Comparison of ENCODE assay signal across 20 cellular contexts in genomic region chr2:88283886-88284511, GRCh38.
A peak's percentile ranks its signal among the peaks of the same experiment; 100 is the strongest.
DNase-seq lines count a peak whose midpoint lies in the region; ATAC-seq and TF ChIP-seq lines count a peak whose summit lies in the region.
"Had no signal": no experiment of that assay in that cellular context is flagged by ENCODE, and none has a peak within 500 bp of the region (broad histone marks: within the 10 kb centered on the region; RNA-seq: fewer than 3 reads in every experiment).

No MANE protein-coding gene starts in this region.

- no peak overlapping the region for H3K4ac ChIP-seq in H9 (ENCODE audit: low read depth, low read length)

- H3K23ac ChIP-seq in H9 (ENCODE audit: insufficient read length, low read depth, low read length) = no peak overlapping the region

- no peaks in the 10 kb centered on the region for H3K27me3 ChIP-seq in H9 (ENCODE audit: insufficient read depth, low read length)

- no peak overlapping the region for H2AK5ac ChIP-seq in H9 (ENCODE audit: insufficient read length, low read length)

- no peak overlapping the region for H4K8ac ChIP-seq in H9 (replicated peaks; ENCODE audit: insufficient read length, low read depth, low read length)

- POLR2A ChIA-PET in T-cell (lab: Charles Lee) = interaction anchor here in 1 of 2 donors (0.7 kb wide), 1 partner anchor 127 kb away, joined by 12 read pairs; no protein-coding TSS in a partner anchor

- H3K18ac ChIP-seq in H9 (ENCODE audit: insufficient read length, low read depth, low read length) = no peak overlapping the region

- DNase-seq in ELF-1 (ENCODE audit: low read depth, low spot score) (peak; percentile 58), H9 (peak; percentile 43), left kidney (ENCODE audit: low read depth, low spot score) (peak; percentile 8), retina (peak; percentile 25), KBM-7 (no peak), T-cell (no peak)
- no peak for DNase-seq in activated T-cell treated with anti-CD3 and anti-CD28 coated beads, Interleukin-2, amount 50 U/mL, for 72 hours
- no peak for DNase-seq in activated CD4-positive, alpha-beta T cell treated with anti-CD3 and anti-CD28 coated beads for 1 hour
- DNase-seq: CD4-positive, CD25-positive, alpha-beta regulatory T cell; CD8-positive, alpha-beta memory T cell; COR-L47; DMS 273 treated with DMSO at 0.1 percent for 48 hours; DMS53; DND-41; EL; GOT3; HCEC 1CT had no signal

- H3K27me3 Mint-ChIP-seq in H9 (ENCODE audit: low read depth) (no peaks in the 10 kb centered on the region; the same call in 1 of the 2 replicates), T-cell (peaks cover 7 to 24% of the 10 kb centered on the region in 2 donors)
- H3K27me3 Mint-ChIP-seq in activated T-cell treated with anti-CD3 and anti-CD28 coated beads, Interleukin-2, amount 50 U/mL, for 72 hours (ENCODE audit: low read depth) = peaks cover 19% of the 10 kb centered on the region

- no peak for ATAC-seq in T-cell (replicated peaks in 1 of 4)
- no peak for ATAC-seq in activated T-cell treated with anti-CD3 and anti-CD28 coated beads, Interleukin-2, amount 50 U/mL, for 72 hours (replicated peaks in 1 of 2)

- H3K4me2 ChIP-seq in H9 (ENCODE audit: insufficient read depth, insufficient read length, low read length) = no peak overlapping the region

- no peaks in the 10 kb centered on the region for H3K79me1 ChIP-seq in H9 (ENCODE audit: insufficient read depth, low read depth, low read length, poor library complexity, severe bottlenecking)

- H3K56ac ChIP-seq in H9 (ENCODE audit: insufficient read length, low read depth, low read length) = no peak overlapping the region

- H4K5ac ChIP-seq in H9 (ENCODE audit: insufficient read length, low read depth, low read length) = no peak overlapping the region

- H3K9me3 ChIP-seq in H9 (ENCODE audit: control insufficient read depth, low read depth, low read length) = no peaks in the 10 kb centered on the region

- H3T11ph ChIP-seq in H9 (ENCODE audit: low read length) = no peak overlapping the region

- H3K9me3 Mint-ChIP-seq in H9 (peaks cover 0 to 3% of the 10 kb centered on the region in 2 experiments; a peak in 2 of 5 replicates), T-cell (no peaks in the 10 kb centered on the region)
- H3K9me3 Mint-ChIP-seq in activated T-cell treated with anti-CD3 and anti-CD28 coated beads, Interleukin-2, amount 50 U/mL, for 72 hours = no peaks in the 10 kb centered on the region
- H3K9me3 Mint-ChIP-seq: CD4-positive, CD25-positive, alpha-beta regulatory T cell; CD8-positive, alpha-beta memory T cell had no signal

- H3K9ac ChIP-seq in H9 (ENCODE audit: extremely low read depth, insufficient read length, low read length) = no peak overlapping the region
- H3K9ac ChIP-seq: BLaER1 treated with 17β-estradiol and CSF1 and Interleukin-3, amounts not matched to agents 10 nM and 100 nM had no signal

- H3K79me2 ChIP-seq in H9 (ENCODE audit: insufficient read depth, low read length) = no peaks in the 10 kb centered on the region

- no peaks in the 10 kb centered on the region for H4K20me1 ChIP-seq in H9 (ENCODE audit: control insufficient read depth, insufficient read depth, insufficient read length)
- H4K20me1 ChIP-seq: BLaER1 treated with 17β-estradiol and CSF1 and Interleukin-3, amounts not matched to agents 10 nM and 100 nM had no signal

- CTCF ChIA-PET in T-cell (lab: Charles Lee) = no interaction called here

- H3K4me3 Mint-ChIP-seq in H9 (no peak overlapping the region), T-cell (no peak overlapping the region)
- H3K4me3 Mint-ChIP-seq in activated T-cell treated with anti-CD3 and anti-CD28 coated beads, Interleukin-2, amount 50 U/mL, for 72 hours = no peak overlapping the region
- H3K4me3 Mint-ChIP-seq: B cell; CD4-positive, CD25-positive, alpha-beta regulatory T cell had no signal

- H2BK12ac ChIP-seq in H9 (ENCODE audit: insufficient read length, low read depth, low read length) = no peak overlapping the region

- in situ Hi-C loops in KBM-7 (cut with MboI; ENCODE audit: low pct_unique_long_range_greater_than_20kb, low sequenced_read_pairs) = no loop called here

- H3K23me2 ChIP-seq in H9 (ENCODE audit: insufficient read length, low read depth, low read length, poor library complexity, severe bottlenecking) = no peaks in the 10 kb centered on the region

- H3K4me1 Mint-ChIP-seq in H9 (no peaks in the 10 kb centered on the region), T-cell (peaks cover 0 to 4% (median 0%) of the 10 kb centered on the region in 3 donors)
- no peaks in the 10 kb centered on the region for H3K4me1 Mint-ChIP-seq in activated T-cell treated with anti-CD3 and anti-CD28 coated beads, Interleukin-2, amount 50 U/mL, for 72 hours (ENCODE audit: low read depth)
- H3K4me1 Mint-ChIP-seq: B cell; CD4-positive, CD25-positive, alpha-beta regulatory T cell had no signal

- no peak for TF ChIP-seq CTCF in H9 (conservative IDR thresholded peaks at IDR 0.05)

- no peak overlapping the region for H3K27ac ChIP-seq in H9 (ENCODE audit: insufficient read length, low read depth, low read length)
- H3K27ac ChIP-seq: BLaER1 treated with 17β-estradiol and CSF1 and Interleukin-3, amounts not matched to agents 10 nM and 100 nM; HL-60 had no signal

- WGBS in H9 (ENCODE audit: extremely low coverage, insufficient read length, low lambda C conversion rate) = no CpG with 5 or more reads among the region's 42 CpGs

- no peak overlapping the region for H2BK20ac ChIP-seq in H9 (ENCODE audit: low read depth, low read length, poor library complexity, severe bottlenecking)

- H3K14ac ChIP-seq in H9 (ENCODE audit: insufficient read depth, low read length) = no peak overlapping the region

- H2BK120ac ChIP-seq in H9 (ENCODE audit: low read depth, low read length, poor library complexity, severe bottlenecking) = no peak overlapping the region

- H4K91ac ChIP-seq in H9 (ENCODE audit: insufficient read length, low read depth, low read length) = no peak overlapping the region

- H2BK15ac ChIP-seq in H9 (ENCODE audit: low read depth, low read length) = no peak overlapping the region

- H3K4me1 ChIP-seq in H9 (ENCODE audit: insufficient read depth, low read length) = no peaks in the 10 kb centered on the region

- no peak overlapping the region for H2AFZ ChIP-seq in H9 (ENCODE audit: low read length)

- no peak overlapping the region; a peak in 1 of 7 replicates for H3K27ac Mint-ChIP-seq in H9
- no peak overlapping the region for H3K27ac Mint-ChIP-seq in T-cell
- H3K27ac Mint-ChIP-seq in activated T-cell treated with anti-CD3 and anti-CD28 coated beads, Interleukin-2, amount 50 U/mL, for 72 hours = no peak overlapping the region
- H3K27ac Mint-ChIP-seq: B cell; CD4-positive, CD25-positive, alpha-beta regulatory T cell; CD8-positive, alpha-beta memory T cell had no signal

- H2BK5ac ChIP-seq in H9 (ENCODE audit: insufficient read length, low read length) = no peak overlapping the region

- H3K36me3 Mint-ChIP-seq in H9 (ENCODE audit: insufficient read depth in 1 of 3, low read depth in 3 of 3) = no peaks in the 10 kb centered on the region
- no peaks in the 10 kb centered on the region for H3K36me3 Mint-ChIP-seq in T-cell
- H3K36me3 Mint-ChIP-seq in activated T-cell treated with anti-CD3 and anti-CD28 coated beads, Interleukin-2, amount 50 U/mL, for 72 hours (ENCODE audit: insufficient read depth in 2 of 2) = no peaks in the 10 kb centered on the region
- H3K36me3 Mint-ChIP-seq: CD4-positive, CD25-positive, alpha-beta regulatory T cell; CD8-positive, alpha-beta memory T cell had no signal

Comparison
In these comparisons a context has a peak if more than half of its experiments do, and no peak if none do; other contexts are left out.
1. DNase-seq: peak in ELF-1 (single experiment), H9 (single experiment), left kidney (single experiment) and retina (single experiment); none in KBM-7 (single experiment), T-cell (0 of 34), activated T-cell treated with anti-CD3 and anti-CD28 coated beads, Interleukin-2, amount 50 U/mL, for 72 hours (0 of 2) and activated CD4-positive, alpha-beta T cell treated with anti-CD3 and anti-CD28 coated beads for 1 hour (single experiment).